In the genomic region with DNA sequence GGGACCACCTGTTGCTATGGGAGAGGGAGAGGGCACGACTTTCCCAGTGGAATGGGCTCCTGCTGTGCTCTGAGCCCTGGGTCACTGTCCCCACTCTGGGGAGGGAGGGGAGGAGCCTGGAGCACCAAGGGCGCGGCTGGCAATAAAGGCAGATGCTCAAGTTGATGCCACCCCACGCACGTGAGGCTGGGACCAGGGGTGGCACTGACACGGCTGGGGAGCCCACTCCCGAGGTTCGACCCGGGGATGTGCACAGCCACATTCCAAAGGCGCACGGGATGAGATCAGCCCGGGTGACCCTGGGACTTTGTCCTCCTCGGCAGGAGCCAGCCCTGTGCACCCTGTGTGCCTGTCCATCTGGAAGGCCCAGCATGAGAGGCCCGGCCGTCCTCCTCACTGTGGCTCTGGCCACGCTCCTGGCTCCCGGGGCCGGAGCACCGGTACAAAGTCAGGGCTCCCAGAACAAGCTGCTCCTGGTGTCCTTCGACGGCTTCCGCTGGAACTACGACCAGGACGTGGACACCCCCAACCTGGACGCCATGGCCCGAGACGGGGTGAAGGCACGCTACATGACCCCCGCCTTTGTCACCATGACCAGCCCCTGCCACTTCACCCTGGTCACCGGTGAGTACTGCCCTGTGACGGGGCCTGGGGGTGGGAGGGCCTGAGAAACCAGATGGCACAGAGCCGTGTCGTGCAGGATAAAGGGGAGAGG, we compare ENCODE assay signal across 21 cellular contexts. TPM values are rescaled to one million over a fixed set of nuclear protein-coding genes. Genes with fewer than 3 reads are reported as not detected.
A peak's percentile ranks its signal among the peaks of the same experiment; 100 is the strongest.
DNase-seq lines count a peak whose midpoint lies in the region; ATAC-seq and TF ChIP-seq lines count a peak whose summit lies in the region.
"Had no signal": no experiment of that assay in that cellular context is flagged by ENCODE, and none has a peak within 500 bp of the region (broad histone marks: within the 10 kb centered on the region; RNA-seq: fewer than 3 reads in every experiment).

ENPP7 (plus strand) TSS at position 175 of the 715 bp plus-strand sequence; CDS start at position 372, 197 bp downstream.

- CTCF ChIA-PET in Caco-2 (lab: Charles Lee): no interaction called here

- no peak for TF ChIP-seq RAD21 in liver (IDR thresholded peaks at IDR 0.05)

- no TSS peak for BruUV-seq in Caco-2 (replicated peaks; lab: Mats Ljungman, UMichigan)

- no peaks in the 10 kb centered on the region for H3K9me3 ChIP-seq in Caco-2
- no peaks in the 10 kb centered on the region for H3K9me3 ChIP-seq in T-helper 17 cell (ENCODE audit: control insufficient read depth, low read length, poor library complexity, severe bottlenecking)
- no peaks in the 10 kb centered on the region for H3K9me3 ChIP-seq in liver (ENCODE audit: control insufficient read depth in 4 of 4, low read length in 3 of 4)
- no peaks in the 10 kb centered on the region for H3K9me3 ChIP-seq in stomach
- H3K9me3 ChIP-seq: SJSA1 had no signal

- H3K27me3 ChIP-seq in Caco-2 (replicated peaks; ENCODE audit: control insufficient read depth, insufficient read depth, low read length): no peaks in the 10 kb centered on the region
- H3K27me3 ChIP-seq in liver (ENCODE audit: control insufficient read depth in 4 of 4, insufficient read depth in 4 of 4, low read length in 3 of 4): no peaks in the 10 kb centered on the region
- H3K27me3 ChIP-seq in stomach: no peaks in the 10 kb centered on the region

- H3K36me3 Mint-ChIP-seq in Caco-2 (ENCODE audit: insufficient read depth, unreplicated experiment): no peaks in the 10 kb centered on the region
- peaks cover 2% of the 10 kb centered on the region for H3K36me3 Mint-ChIP-seq in T-helper 17 cell (ENCODE audit: low read depth)
- H3K36me3 Mint-ChIP-seq in stimulated activated memory B cell treated with anti-CD40 and anti-IgM and Interleukin-4, amounts not matched to agents 10 μg/mL and 1 μg/mL and 100 μg/mL, for 72 hours: peaks cover 14% of the 10 kb centered on the region
- H3K36me3 Mint-ChIP-seq: CD4-positive, alpha-beta memory T cell had no signal

- H3K27me3 Mint-ChIP-seq in Caco-2 (ENCODE audit: insufficient read depth, unreplicated experiment) (no peaks in the 10 kb centered on the region), T-helper 17 cell (peaks cover under 1% of the 10 kb centered on the region)
- H3K27me3 Mint-ChIP-seq in stimulated activated memory B cell treated with anti-CD40 and anti-IgM and Interleukin-4, amounts not matched to agents 10 μg/mL and 1 μg/mL and 100 μg/mL, for 72 hours: peaks cover 1% of the 10 kb centered on the region

- TF ChIP-seq EP300 in stomach (IDR thresholded peaks at IDR 0.05): no peak

- 60% methylated on average over 33 of the region's 33 CpGs for WGBS in liver
- WGBS in stomach, 5 donors: 86 to 93% (median 89%) methylated on average over 14 to 33 of the region's 33 CpGs

- DNase-seq in Caco-2: peak in 1 of 2 experiments; percentile 54
- DNase-seq in T-helper 17 cell: no peak
- DNase-seq in activated T-cell treated with anti-CD3 and anti-CD28 coated beads, Interleukin-2, amount 50 U/mL, for 1 hour: no peak
- no peak for DNase-seq in stomach
- DNase-seq: ACHN; CD4-positive, alpha-beta memory T cell; GF-D8; HFFc6; KBM-7; MV-4-11; NCI-H1417; NCI-H1930; NCI-H2171; NCI-H446; NCI-H69; PC-9 had no signal

- H3K27ac ChIP-seq in liver (ENCODE audit: low read depth in 1 of 2, low read length in 2 of 2) (peak within 1 kb of the TSS; percentile 62 to 65), stomach (no peak within 1 kb of the TSS)
- H3K27ac ChIP-seq: PC-9, SJSA1 had no signal

- H3K9ac ChIP-seq in liver (ENCODE audit: low read depth in 1 of 2, low read length in 2 of 2): no peak within 1 kb of the TSS

- H3K4me1 Mint-ChIP-seq in Caco-2 (ENCODE audit: low read depth, unreplicated experiment) (peaks cover 12% of the 10 kb centered on the region), T-helper 17 cell (peaks cover 23% of the 10 kb centered on the region)
- peaks cover 51% of the 10 kb centered on the region for H3K4me1 Mint-ChIP-seq in stimulated activated memory B cell treated with anti-CD40 and anti-IgM and Interleukin-4, amounts not matched to agents 10 μg/mL and 1 μg/mL and 100 μg/mL, for 72 hours

- no peak for TF ChIP-seq POLR2A in stomach (IDR thresholded peaks at IDR 0.05)

- peaks cover 4% of the 10 kb centered on the region; the same call in 1 of the 2 replicates for H3K4me1 ChIP-seq in Caco-2
- H3K4me1 ChIP-seq in liver (ENCODE audit: control insufficient read depth in 4 of 4, insufficient read depth in 4 of 4, low read length in 3 of 4): peaks cover 11 to 37% (median 24%) of the 10 kb centered on the region in 4 donors
- H3K4me1 ChIP-seq in stomach: peaks cover 0 to 24% (median 15%) of the 10 kb centered on the region in 4 donors
- H3K4me1 ChIP-seq: SJSA1 had no signal

- H3K27ac Mint-ChIP-seq in Caco-2 (ENCODE audit: unreplicated experiment) (peak within 1 kb of the TSS; percentile 58), T-helper 17 cell (peak within 1 kb of the TSS; percentile 37)
- peak within 1 kb of the TSS; percentile 86 for H3K27ac Mint-ChIP-seq in stimulated activated memory B cell treated with anti-CD40 and anti-IgM and Interleukin-4, amounts not matched to agents 10 μg/mL and 1 μg/mL and 100 μg/mL, for 72 hours
- H3K27ac Mint-ChIP-seq: HFFc6 had no signal

- no peak within 1 kb of the TSS for H3K4me3 ChIP-seq in Caco-2 (ENCODE audit: low read depth, low read length)
- H3K4me3 ChIP-seq in liver (ENCODE audit: low read depth in 1 of 3, low read length in 3 of 3): no peak within 1 kb of the TSS
- H3K4me3 ChIP-seq in stomach: no peak within 1 kb of the TSS
- H3K4me3 ChIP-seq: PC-9, SJSA1 had no signal

- ATAC-seq in T-helper 17 cell: no peak
- no peak for ATAC-seq in stimulated activated memory B cell treated with anti-CD40 and anti-IgM and Interleukin-4, amounts not matched to agents 10 μg/mL and 1 μg/mL and 100 μg/mL, for 72 hours
- no peak for ATAC-seq in GM21360 (IDR thresholded peaks at IDR 0.05; ENCODE audit: unreplicated experiment)

- H3K9me3 Mint-ChIP-seq in Caco-2 (ENCODE audit: unreplicated experiment): no peaks in the 10 kb centered on the region
- H3K9me3 Mint-ChIP-seq in stimulated activated memory B cell treated with anti-CD40 and anti-IgM and Interleukin-4, amounts not matched to agents 10 μg/mL and 1 μg/mL and 100 μg/mL, for 72 hours: no peaks in the 10 kb centered on the region
- H3K9me3 Mint-ChIP-seq: HFFc6 had no signal

- intact Hi-C loops in Caco-2 (cut with micrococcal nuclease; ENCODE audit: unreplicated experiment): no loop called here
- intact Hi-C loops in stomach (cut with DNase I; ENCODE audit: low total_unique reads): no loop called here

- H3K36me3 ChIP-seq in Caco-2 (ENCODE audit: control insufficient read depth, insufficient read depth, low read length): no peaks in the 10 kb centered on the region
- no peaks in the 10 kb centered on the region for H3K36me3 ChIP-seq in liver (ENCODE audit: control insufficient read depth in 4 of 4, insufficient read depth in 3 of 4, low read depth in 1 of 4, low read length in 3 of 4)
- no peaks in the 10 kb centered on the region for H3K36me3 ChIP-seq in stomach
- H3K36me3 ChIP-seq: SJSA1 had no signal

- no peak for TF ChIP-seq CTCF in Caco-2 (IDR thresholded peaks at IDR 0.05; ENCODE audit: insufficient read depth in 1 of 2, low read depth in 1 of 2, low read length in 1 of 2, severe bottlenecking in 1 of 2, unreplicated experiment in 1 of 2)
- TF ChIP-seq CTCF in liver (IDR thresholded peaks at IDR 0.05; ENCODE audit: low read depth, low read length, missing input control): no peak
- no peak for TF ChIP-seq CTCF in stomach (IDR thresholded peaks at IDR 0.05)

- H3K4me3 Mint-ChIP-seq in Caco-2 (ENCODE audit: unreplicated experiment): no peak within 1 kb of the TSS
- no peak within 1 kb of the TSS for H3K4me3 Mint-ChIP-seq in T-helper 17 cell
- H3K4me3 Mint-ChIP-seq in stimulated activated memory B cell treated with anti-CD40 and anti-IgM and Interleukin-4, amounts not matched to agents 10 μg/mL and 1 μg/mL and 100 μg/mL, for 72 hours: peak within 1 kb of the TSS; percentile 47
- H3K4me3 Mint-ChIP-seq: HFFc6 had no signal

- POLR2A ChIA-PET in Caco-2 (lab: Charles Lee): no interaction called here

TF ChIP-seq in liver, 16 proteins besides CTCF, POLR2A, EP300 and RAD21 (continues in another document):
- TF ChIP-seq FOXA1 (IDR thresholded peaks at IDR 0.05) (no peak), NR2F2 (IDR thresholded peaks at IDR 0.05) (no peak), EGR1 (IDR thresholded peaks at IDR 0.05; ENCODE audit: low read depth in 2 of 2) (no peak), SP1 (IDR thresholded peaks at IDR 0.05) (peak; percentile 72), TAF1 (conservative IDR thresholded peaks at IDR 0.05) (no peak), JUND (IDR thresholded peaks at IDR 0.05) (no peak), RXRA (IDR thresholded peaks at IDR 0.05) (peak; percentile 69 to 75), HNF4G (IDR thresholded peaks at IDR 0.05) (peak; percentile 49), FOXA2 (IDR thresholded peaks at IDR 0.05) (no peak), YY1 (IDR thresholded peaks at IDR 0.05) (peak; percentile 34)
- TF ChIP-seq, protein P1, sequence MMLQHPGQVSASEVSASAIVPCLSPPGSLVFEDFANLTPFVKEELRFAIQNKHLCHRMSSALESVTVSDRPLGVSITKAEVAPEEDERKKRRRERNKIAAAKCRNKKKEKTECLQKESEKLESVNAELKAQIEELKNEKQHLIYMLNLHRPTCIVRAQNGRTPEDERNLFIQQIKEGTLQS (IDR thresholded peaks at IDR 0.05): no peak
- TF ChIP-seq, protein P2, sequence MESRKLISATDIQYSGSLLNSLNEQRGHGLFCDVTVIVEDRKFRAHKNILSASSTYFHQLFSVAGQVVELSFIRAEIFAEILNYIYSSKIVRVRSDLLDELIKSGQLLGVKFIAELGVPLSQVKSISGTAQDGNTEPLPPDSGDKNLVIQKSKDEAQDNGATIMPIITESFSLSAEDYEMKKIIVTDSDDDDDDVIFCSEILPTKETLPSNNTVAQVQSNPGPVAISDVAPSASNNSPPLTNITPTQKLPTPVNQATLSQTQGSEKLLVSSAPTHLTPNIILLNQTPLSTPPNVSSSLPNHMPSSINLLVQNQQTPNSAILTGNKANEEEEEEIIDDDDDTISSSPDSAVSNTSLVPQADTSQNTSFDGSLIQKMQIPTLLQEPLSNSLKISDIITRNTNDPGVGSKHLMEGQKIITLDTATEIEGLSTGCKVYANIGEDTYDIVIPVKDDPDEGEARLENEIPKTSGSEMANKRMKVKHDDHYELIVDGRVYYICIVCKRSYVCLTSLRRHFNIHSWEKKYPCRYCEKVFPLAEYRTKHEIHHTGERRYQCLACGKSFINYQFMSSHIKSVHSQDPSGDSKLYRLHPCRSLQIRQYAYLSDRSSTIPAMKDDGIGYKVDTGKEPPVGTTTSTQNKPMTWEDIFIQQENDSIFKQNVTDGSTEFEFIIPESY (IDR thresholded peaks at IDR 0.05): no peak
- TF ChIP-seq, protein P3, sequence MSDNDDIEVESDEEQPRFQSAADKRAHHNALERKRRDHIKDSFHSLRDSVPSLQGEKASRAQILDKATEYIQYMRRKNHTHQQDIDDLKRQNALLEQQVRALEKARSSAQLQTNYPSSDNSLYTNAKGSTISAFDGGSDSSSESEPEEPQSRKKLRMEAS (IDR thresholded peaks at IDR 0.05): no peak

RNA-seq across cellular contexts. Expression of gene ENPP7, which starts in this region (rescaled TPM):
- 0.30 and 0.34 TPM in 2 replicates for total RNA-seq in Caco-2 (2022)
- total RNA-seq in T-helper 17 cell: not detected
- 10 to 100 TPM in 1 of 2 donors, 1 to 10 TPM in 1; 1.7 to 12.0 TPM for total RNA-seq in liver
- 1 to 10 TPM; 3.8 to 4.1 TPM for polyA plus RNA-seq in liver
- 1 to 10 TPM in 1 of 5 donors, not detected in 4; 5.0 TPM for total RNA-seq in stomach
- polyA plus RNA-seq in stomach: not detected
- total RNA-seq: H1, HFFc6, PC-9, SJSA1 had no signal
- polyA plus RNA-seq: H1 had no signal

Comparison
In these comparisons a context has a peak if more than half of its experiments do, and no peak if none do; other contexts are left out.
1. RNA of gene ENPP7 (polyA plus RNA-seq): 3.8 to 4.1 TPM in liver; not detected in stomach; every median in the first group is over 4 times any median in the second.
2. H3K27ac ChIP-seq: peak in liver (2 of 2); none in stomach (0 of 5).
3. Peak in every context shown above with its lines, with median percentiles within 50 percentile points of each other: H3K27ac Mint-ChIP-seq.